Comparison of ENCODE assay signal across 20 cellular contexts in the genomic region with DNA sequence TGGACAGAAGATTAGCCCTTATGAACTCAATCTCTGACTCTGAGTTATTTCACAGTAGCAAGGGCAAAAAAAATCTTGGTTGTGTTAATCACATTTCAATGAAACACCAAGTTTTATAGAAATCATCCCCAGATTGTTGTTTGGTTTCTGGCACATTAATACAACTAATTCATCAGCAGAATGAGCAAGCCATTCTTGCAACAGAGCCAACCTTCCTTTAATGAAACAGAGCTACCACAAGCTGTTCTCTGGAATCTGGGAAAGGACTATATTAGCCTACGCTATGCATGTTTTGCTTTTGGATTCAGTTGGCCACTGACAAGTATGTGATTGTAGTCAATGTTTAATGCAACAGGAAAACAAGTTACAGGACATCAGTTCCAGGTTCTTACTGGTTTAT.
DNase-seq lines count a peak whose midpoint lies in the region; TF ChIP-seq lines count a peak whose summit lies in the region.
"Had no signal": no experiment of that assay in that cellular context is flagged by ENCODE, and none has a peak within 500 bp of the region (broad histone marks: within the 10 kb centered on the region; RNA-seq: fewer than 3 reads in every experiment).

No MANE protein-coding gene starts in this region.

- H3K27me3 ChIP-seq in effector memory CD4-positive, alpha-beta T cell (replicated peaks; ENCODE audit: control insufficient read depth, insufficient read depth, low read length, poor library complexity, severe bottlenecking): no peaks in the 10 kb centered on the region

- no peaks in the 10 kb centered on the region for H3K9me3 ChIP-seq in effector memory CD4-positive, alpha-beta T cell (ENCODE audit: control insufficient read depth, low read length)

- no peak overlapping the region for H3K27ac ChIP-seq in effector memory CD4-positive, alpha-beta T cell (ENCODE audit: insufficient read depth, low read length, poor library complexity, severe bottlenecking)
- H3K27ac ChIP-seq: 22Rv1, C4-2B, KMS-11 had no signal

- in situ Hi-C loops in astrocyte of the cerebellum (cut with HindIII; ENCODE audit: low sequenced_read_pairs): no loop called here

- H3K4me1 ChIP-seq in effector memory CD4-positive, alpha-beta T cell (ENCODE audit: control insufficient read depth, insufficient read depth, low read length, poor library complexity, severe bottlenecking): no peaks in the 10 kb centered on the region

- TF ChIP-seq CTCF in astrocyte of the cerebellum (IDR thresholded peaks at IDR 0.05; ENCODE audit: low read depth, low read length, missing control alignments) (no peak), fibroblast of pulmonary artery (IDR thresholded peaks at IDR 0.05; ENCODE audit: low read length, missing control alignments) (no peak)

- H3K36me3 ChIP-seq in effector memory CD4-positive, alpha-beta T cell (ENCODE audit: control insufficient read depth, insufficient read depth, low read length): no peaks in the 10 kb centered on the region

- DNase-seq in DMS 273 (lab: John Stamatoyannopoulos, UW; ENCODE audit: unreplicated experiment) (peak; percentile 9), DMS 273 treated with DMSO at 0.1 percent for 48 hours (lab: John Stamatoyannopoulos, UW) (no peak), astrocyte of the cerebellum (ENCODE audit: low read depth) (peak; percentile 83), fibroblast of pulmonary artery (ENCODE audit: low read depth) (peak; percentile 58), stromal cell of bone marrow (ENCODE audit: low read depth) (peak; percentile 63), NCI-H2171 (lab: John Stamatoyannopoulos, UW) (no peak), NCI-H1417 treated with DMSO at 0.1 percent for 48 hours (lab: John Stamatoyannopoulos, UW) (no peak)
- no peak for DNase-seq in effector memory CD4-positive, alpha-beta T cell
- DNase-seq: activated B cell treated with CpG ODN at 0.5 μM for 24 hours; activated CD4-positive, alpha-beta T cell treated with anti-CD3 and anti-CD28 coated beads, Interleukin-2, amount 50 U/mL, for 48 hours; activated gamma-delta T cell treated with Interleukin-2 at 50 U/mL for 16 hours; caudate nucleus; immature natural killer cell; NCI-H1048; NCI-H2029 treated with DMSO at 0.1 percent for 48 hours; NK-92 treated with Interleukin-12 subunit alpha and Interleukin-12 subunit beta, amount 100 ng/mL, for 24 hours; substantia nigra had no signal

- no peak overlapping the region for H3K4me3 ChIP-seq in astrocyte of the cerebellum (ENCODE audit: low read depth, low read length)
- H3K4me3 ChIP-seq in fibroblast of pulmonary artery (replicated peaks; ENCODE audit: low read depth, low read length): no peak overlapping the region
- H3K4me3 ChIP-seq in effector memory CD4-positive, alpha-beta T cell (ENCODE audit: insufficient read depth, low read depth, low read length, poor library complexity, severe bottlenecking): no peak overlapping the region

Comparison
In these comparisons a context has a peak if more than half of its experiments do, and no peak if none do; other contexts are left out.
1. DNase-seq: peak in DMS 273 (single experiment), astrocyte of the cerebellum (single experiment), fibroblast of pulmonary artery (single experiment) and stromal cell of bone marrow (single experiment); none in DMS 273 treated with DMSO at 0.1 percent for 48 hours (single experiment), effector memory CD4-positive, alpha-beta T cell (0 of 3), NCI-H2171 (single experiment) and NCI-H1417 treated with DMSO at 0.1 percent for 48 hours (single experiment).